21 cellular contexts compared by ENCODE assay signal in genomic region chr5:132407970-132408369, GRCh38. TPM values are rescaled to one million over a fixed set of nuclear protein-coding genes. Genes with fewer than 3 reads are reported as not detected.
DNase-seq lines count a peak whose midpoint lies in the region; ATAC-seq and TF ChIP-seq lines count a peak whose summit lies in the region.
"Had no signal": no experiment of that assay in that cellular context is flagged by ENCODE, and none has a peak within 500 bp of the region (broad histone marks: within the 10 kb centered on the region; RNA-seq: fewer than 3 reads in every experiment).

No MANE protein-coding gene starts in this region.

- in situ Hi-C loops in mammary epithelial cell (cut with MboI; ENCODE audit: low sequenced_read_pairs in 2 of 2), result no loop called here

- H3K4me1 Mint-ChIP-seq in activated B cell treated with CpG ODN at 0.5 μM for 24 hours (peaks cover 54% of the 10 kb centered on the region), memory B cell (peaks cover 34% of the 10 kb centered on the region), type B pancreatic cell (ENCODE audit: unreplicated experiment) (peaks cover 14% of the 10 kb centered on the region)

- no peak overlapping the region for H3K9ac ChIP-seq in mammary epithelial cell (ENCODE audit: insufficient read depth, low read length)
- H3K9ac ChIP-seq in mesendoderm (ENCODE audit: low read length), result no peak overlapping the region
- H3K9ac ChIP-seq: KMS-11 had no signal

- no peak overlapping the region for H3K23ac ChIP-seq in mesendoderm (ENCODE audit: low read length)

- peaks cover 0 to 10% of the 10 kb centered on the region in 2 donors for H3K4me1 ChIP-seq in breast epithelium
- H3K4me1 ChIP-seq in mammary epithelial cell (ENCODE audit: insufficient read depth, low read length), result peaks cover 10% of the 10 kb centered on the region
- peaks cover 3% of the 10 kb centered on the region for H3K4me1 ChIP-seq in mesendoderm (ENCODE audit: control insufficient read depth, low read depth, low read length)

- H3K36me3 Mint-ChIP-seq in activated B cell treated with CpG ODN at 0.5 μM for 24 hours (ENCODE audit: low read depth) (peaks cover 3% of the 10 kb centered on the region), memory B cell (peaks cover 2% of the 10 kb centered on the region), type B pancreatic cell (peaks cover 4% of the 10 kb centered on the region)

- H3K27ac ChIP-seq in breast epithelium, result peak overlapping the region; percentile 46 to 99
- H3K27ac ChIP-seq in mammary epithelial cell (ENCODE audit: insufficient read depth, low read depth, low read length), result no peak overlapping the region
- H3K27ac ChIP-seq in mesendoderm (ENCODE audit: low read depth, low read length), result no peak overlapping the region
- H3K27ac ChIP-seq: KMS-11, SK-N-MC, suprapubic skin had no signal

- CTCF ChIA-PET in mammary epithelial cell (lab: Charles Lee; ENCODE audit: low non-redundant PET) (no interaction called here), activated B cell treated with CpG ODN at 0.5 μM for 24 hours (lab: Charles Lee) (interaction anchor here (1.8 kb wide), 1 partner anchor 92 kb away, joined by 5 read pairs; no protein-coding TSS in a partner anchor)

- no peak for TF ChIP-seq POLR2A in breast epithelium (IDR thresholded peaks at IDR 0.05)

- no peak overlapping the region for H3K56ac ChIP-seq in mesendoderm (ENCODE audit: low read length)

- H3K18ac ChIP-seq in mesendoderm (ENCODE audit: low read length), result no peak overlapping the region

- H3K27me3 ChIP-seq in breast epithelium (no peaks in the 10 kb centered on the region), mammary epithelial cell (ENCODE audit: insufficient read depth, low read length) (no peaks in the 10 kb centered on the region), mesendoderm (ENCODE audit: insufficient read depth, low read length, poor library complexity) (peaks cover 2% of the 10 kb centered on the region)
- H3K27me3 ChIP-seq: suprapubic skin had no signal

- no peaks in the 10 kb centered on the region for H3K27me3 Mint-ChIP-seq in activated B cell treated with CpG ODN at 0.5 μM for 24 hours
- H3K27me3 Mint-ChIP-seq in memory B cell, result no peaks in the 10 kb centered on the region
- H3K27me3 Mint-ChIP-seq in type B pancreatic cell, result no peaks in the 10 kb centered on the region
- H3K27me3 Mint-ChIP-seq: activated CD8-positive, alpha-beta memory T cell treated with anti-CD3 and anti-CD28 coated beads, Interleukin-2, amount 10 ng/mL, durations not matched to agents 7 days and 5 days had no signal

- H3K79me2 ChIP-seq in mammary epithelial cell (ENCODE audit: insufficient read depth, low read length) (no peaks in the 10 kb centered on the region), mesendoderm (ENCODE audit: control insufficient read depth, insufficient read depth, low read length) (no peaks in the 10 kb centered on the region)

- TF ChIP-seq CTCF in breast epithelium (IDR thresholded peaks at IDR 0.05) (no peak), mammary epithelial cell (conservative IDR thresholded peaks at IDR 0.05 in 1 of 2, IDR thresholded peaks at IDR 0.05 in 1 of 2; ENCODE audit: extremely low read depth in 1 of 2, insufficient read depth in 1 of 2, low read depth in 1 of 2, low read length in 2 of 2) (no peak), activated B cell treated with CpG ODN at 0.5 μM for 24 hours (IDR thresholded peaks at IDR 0.05) (no peak), type B pancreatic cell (conservative IDR thresholded peaks at IDR 0.05) (no peak)

- no peak overlapping the region for H2BK5ac ChIP-seq in mesendoderm (ENCODE audit: low read length)

- dilution Hi-C loops in mammary epithelial cell (cut with HindIII; ENCODE audit: low sequenced_read_pairs), result no loop called here

- no peaks in the 10 kb centered on the region for H3K36me3 ChIP-seq in breast epithelium
- H3K36me3 ChIP-seq in mammary epithelial cell (ENCODE audit: insufficient read depth, low read length), result no peaks in the 10 kb centered on the region
- H3K36me3 ChIP-seq in mesendoderm (ENCODE audit: control insufficient read depth, insufficient read depth, low read length), result no peaks in the 10 kb centered on the region
- H3K36me3 ChIP-seq: suprapubic skin had no signal

- no peak overlapping the region for H2AFZ ChIP-seq in mammary epithelial cell (ENCODE audit: low read depth, low read length)

- no peak overlapping the region for H3K4me3 ChIP-seq in breast epithelium
- no peak overlapping the region for H3K4me3 ChIP-seq in mammary epithelial cell (replicated peaks in 1 of 3; ENCODE audit: insufficient read depth in 1 of 3, low read depth in 2 of 3, low read length in 3 of 3)
- H3K4me3 ChIP-seq in mesendoderm (ENCODE audit: low read length), result no peak overlapping the region
- H3K4me3 ChIP-seq: lung, SK-N-MC, suprapubic skin had no signal

- no peaks in the 10 kb centered on the region for H3K9me3 ChIP-seq in breast epithelium
- H3K9me3 ChIP-seq in mammary epithelial cell (replicated peaks; ENCODE audit: insufficient read depth, low read length), result no peaks in the 10 kb centered on the region
- H3K9me3 ChIP-seq: Caco-2, suprapubic skin had no signal

- no peak overlapping the region for H3K4ac ChIP-seq in mesendoderm (ENCODE audit: low read depth, low read length)

- H2AK5ac ChIP-seq in mesendoderm (ENCODE audit: low read length), result no peak overlapping the region

- H3K4me2 ChIP-seq in mammary epithelial cell (ENCODE audit: insufficient read depth, low read depth, low read length), result no peak overlapping the region
- H3K4me2 ChIP-seq in mesendoderm (ENCODE audit: low read length), result no peak overlapping the region
- H3K4me2 ChIP-seq: KMS-11 had no signal

- intact Hi-C loops in breast epithelium (cut with DNase I; ENCODE audit: low total_unique reads), result no loop called here
- intact Hi-C loops in mammary epithelial cell (cut with micrococcal nuclease), result no loop called here
- intact Hi-C loops in activated B cell treated with CpG ODN at 0.5 μM for 24 hours (cut with micrococcal nuclease), result no loop called here

- H2BK120ac ChIP-seq in mesendoderm (ENCODE audit: low read depth, low read length), result no peak overlapping the region

- H4K8ac ChIP-seq in mesendoderm (ENCODE audit: low read depth, low read length), result no peak overlapping the region

- no TSS peak for BruUV-seq in mammary epithelial cell (replicated peaks; lab: Mats Ljungman, UMichigan)

- H2BK15ac ChIP-seq in mesendoderm (replicated peaks; ENCODE audit: low read depth), result no peak overlapping the region

- no peaks in the 10 kb centered on the region for H3K79me1 ChIP-seq in mesendoderm (ENCODE audit: low read length)

- H4K5ac ChIP-seq in mesendoderm (ENCODE audit: low read length), result no peak overlapping the region

- ATAC-seq in activated B cell treated with CpG ODN at 0.5 μM for 24 hours (ENCODE audit: low read depth) (no peak), memory B cell (ENCODE audit: low read depth) (no peak), HG03025 (IDR thresholded peaks at IDR 0.05; ENCODE audit: low FRiP score, unreplicated experiment) (no peak)
- ATAC-seq: activated CD4-positive, CD25-positive, alpha-beta regulatory T cell treated with anti-CD3 and anti-CD28 coated beads, Interleukin-2, amount 50 U/mL, for 24 hours; activated CD8-positive, alpha-beta memory T cell treated with anti-CD3 and anti-CD28 coated beads, Interleukin-2, amount 10 ng/mL, durations not matched to agents 7 days and 5 days had no signal

- H4K20me1 ChIP-seq in mammary epithelial cell (ENCODE audit: insufficient read depth, low read length), result no peaks in the 10 kb centered on the region

- 100% methylated on average over 2 of the region's 3 CpGs for WGBS in mammary epithelial cell (ENCODE audit: low coverage, missing lambda C conversion rate)
- no CpG with 5 or more reads among the region's 3 CpGs for WGBS in mesendoderm (ENCODE audit: extremely low coverage, insufficient coverage, low lambda C conversion rate)

- H3K4me3 Mint-ChIP-seq in activated B cell treated with CpG ODN at 0.5 μM for 24 hours, result no peak overlapping the region
- H3K4me3 Mint-ChIP-seq in memory B cell, result no peak overlapping the region
- H3K4me3 Mint-ChIP-seq in type B pancreatic cell, result no peak overlapping the region

- POLR2A ChIA-PET in activated B cell treated with CpG ODN at 0.5 μM for 24 hours (lab: Charles Lee), result interaction anchor here (0.6 to 4.6 kb wide), 4 partner anchors 17 to 1717 kb away, joined by 3 to 149 read pairs (median 4); partner anchors contain the start of gene IRF1

- peak overlapping the region; percentile 50 for H3K27ac Mint-ChIP-seq in activated B cell treated with CpG ODN at 0.5 μM for 24 hours
- peak overlapping the region; percentile 81 for H3K27ac Mint-ChIP-seq in memory B cell
- H3K27ac Mint-ChIP-seq in type B pancreatic cell, result peak overlapping the region; percentile 51
- H3K27ac Mint-ChIP-seq: progenitor cell of endocrine pancreas had no signal

- DNase-seq in breast epithelium (ENCODE audit: low spot score in 2 of 2) (no peak), mammary epithelial cell (no peak), activated B cell treated with CpG ODN at 0.5 μM for 24 hours (no peak), memory B cell (ENCODE audit: low spot score in 2 of 2) (no peak), type B pancreatic cell (ENCODE audit: extremely low spot score, unreplicated experiment) (no peak), mesendoderm (no peak), NCI-H2107 (lab: John Stamatoyannopoulos, UW) (no peak)
- DNase-seq: activated CD8-positive, alpha-beta memory T cell treated with anti-CD3 and anti-CD28 coated beads, Interleukin-2, amount 10 ng/mL, durations not matched to agents 7 days and 5 days; activated gamma-delta T cell; Caco-2; NCI-H1930; NCI-H446; NK-92 treated with Interleukin-12 subunit alpha and Interleukin-12 subunit beta, amount 100 ng/mL, for 24 hours; T1000 had no signal

- H3K9me3 Mint-ChIP-seq in activated B cell treated with CpG ODN at 0.5 μM for 24 hours (no peaks in the 10 kb centered on the region), memory B cell (no peaks in the 10 kb centered on the region), type B pancreatic cell (peaks cover 8% of the 10 kb centered on the region)

RNA-seq across cellular contexts. Expression of gene SLC22A5, which starts 38.5 kb away (rescaled TPM):
- 10 to 100 TPM in 2 of 3 donors, 1 to 10 TPM in 1; 6.6 to 31.5 (median 23.3) TPM for total RNA-seq in breast epithelium
- total RNA-seq in mammary epithelial cell, result 10 to 100 TPM; 11.5 to 13.8 TPM
- 15.5 TPM for polyA plus RNA-seq in mammary epithelial cell
- 69.6 TPM for polyA minus RNA-seq in mammary epithelial cell
- 5.4 and 6.6 TPM in 2 replicates for total RNA-seq in activated B cell treated with CpG ODN at 0.5 μM for 24 hours
- 21.6 and 39.3 TPM in 2 replicates for total RNA-seq in type B pancreatic cell (ENCODE audit: low replicate concordance)
- polyA plus RNA-seq in mesendoderm (2013, experiment 1 of 2), result 1.1 TPM
- polyA plus RNA-seq in mesendoderm (2013, experiment 2 of 2), result 0.88 TPM

Comparison
In these comparisons a context has a peak if more than half of its experiments do, and no peak if none do; other contexts are left out.
1. H3K27ac ChIP-seq: peak in breast epithelium (2 of 2); none in mammary epithelial cell (single experiment) and mesendoderm (single experiment).
2. Peak in every context shown above with its lines, with median percentiles within 50 percentile points of each other: H3K27ac Mint-ChIP-seq.